ENCODE assay signal across 8 cellular contexts in genomic region chr22:46250035-46250782, GRCh38. TPM values are rescaled to one million over a fixed set of nuclear protein-coding genes. Genes with fewer than 3 reads are reported as not detected.
DNase-seq lines count a peak whose midpoint lies in the region; ATAC-seq and TF ChIP-seq lines count a peak whose summit lies in the region.

TSS of gene CDPF1 (minus strand) at chr22:46250293. CDS start at chr22:46248284, 2,009 bp downstream.

- peak within 1 kb of the TSS; percentile 93 for H3K9ac ChIP-seq in DND-41 (ENCODE audit: low read depth, low read length)

- peak within 1 kb of the TSS; percentile 82 for H3K4me2 ChIP-seq in DND-41 (ENCODE audit: insufficient read depth, low read length)

- peak within 1 kb of the TSS; percentile 77 for H2AFZ ChIP-seq in DND-41 (ENCODE audit: low read depth, low read length)

- peaks cover 19% of the 10 kb centered on the region for H3K4me1 Mint-ChIP-seq in nephron
- peaks cover 36% of the 10 kb centered on the region for H3K4me1 Mint-ChIP-seq in stimulated activated naive CD8-positive, alpha-beta T cell treated with anti-CD3 and anti-CD28 coated beads, Interleukin-15, Interleukin-2, amounts not matched to agents 100 ng/mL and 50 ng/mL, for 24 hours (ENCODE audit: low read depth)

- H3K36me3 ChIP-seq in DND-41 (ENCODE audit: insufficient read depth, low read length) = peaks cover 5% of the 10 kb centered on the region

- H3K27me3 ChIP-seq in DND-41 (ENCODE audit: insufficient read depth, low read length, poor library complexity) = no peaks in the 10 kb centered on the region

- no peaks in the 10 kb centered on the region for H3K9me3 ChIP-seq in DND-41 (ENCODE audit: insufficient read depth, low read length, severe bottlenecking)

- no peak for TF ChIP-seq EP300 in Ishikawa (IDR thresholded peaks at IDR 0.05; ENCODE audit: borderline replicate concordance)

- H3K4me3 ChIP-seq in DND-41 (ENCODE audit: low read depth in 1 of 2, low read length in 2 of 2) (peak within 1 kb of the TSS; percentile 60 to 77), fibroblast of the aortic adventitia (ENCODE audit: low read depth, low read length) (peak within 1 kb of the TSS; percentile 82)

- H4K20me1 ChIP-seq in DND-41 (ENCODE audit: insufficient read depth, low read length) = no peaks in the 10 kb centered on the region

- H3K79me2 ChIP-seq in DND-41 (ENCODE audit: insufficient read depth, low read length) = peaks cover 62% of the 10 kb centered on the region

- CTCF ChIA-PET in RWPE1 (lab: Yijun Ruan, JAX) = no interaction called here

- H3K27ac Mint-ChIP-seq in nephron = peak within 1 kb of the TSS; percentile 18 to 60 (median 53)
- peak within 1 kb of the TSS; percentile 83 for H3K27ac Mint-ChIP-seq in stimulated activated naive CD8-positive, alpha-beta T cell treated with anti-CD3 and anti-CD28 coated beads, Interleukin-15, Interleukin-2, amounts not matched to agents 100 ng/mL and 50 ng/mL, for 24 hours

- DNase-seq in DND-41 (peak; percentile 95), RWPE1 (ENCODE audit: low spot score) (peak; percentile 64), fibroblast of the aortic adventitia (ENCODE audit: low read depth) (peak; percentile 73)
- peak; percentile 90 for DNase-seq in activated T-helper 9 cell treated with anti-CD3 and anti-CD28 coated beads, Interleukin-2, amount 50 U/mL, for 16 hours (ENCODE audit: low read depth)

- TF ChIP-seq RAD21 in Ishikawa (IDR thresholded peaks at IDR 0.05; ENCODE audit: low read depth) = no peak

- H3K4me3 Mint-ChIP-seq in nephron = peak within 1 kb of the TSS; percentile 82 to 86 (median 83)
- peak within 1 kb of the TSS; percentile 85 for H3K4me3 Mint-ChIP-seq in stimulated activated naive CD8-positive, alpha-beta T cell treated with anti-CD3 and anti-CD28 coated beads, Interleukin-15, Interleukin-2, amounts not matched to agents 100 ng/mL and 50 ng/mL, for 24 hours

- peak; percentile 81 for ATAC-seq in DND-41 (ENCODE audit: insufficient read depth, low read depth)
- ATAC-seq in GM21576 (IDR thresholded peaks at IDR 0.05; ENCODE audit: unreplicated experiment) = peak; percentile 74

- POLR2A ChIA-PET in RWPE1 (lab: Yijun Ruan, JAX; ENCODE audit: low non-redundant PET) = interaction anchor here (0.6 to 1.0 kb wide), 2 partner anchors 18 to 873 kb away, joined by 3 to 4 read pairs; partner anchors contain the start of gene TTC38

- TF ChIP-seq CTCF in DND-41 (IDR thresholded peaks at IDR 0.05; ENCODE audit: borderline replicate concordance, extremely low read depth, low read length, poor library complexity, severe bottlenecking) (peak; percentile 20), RWPE1 (conservative IDR thresholded peaks at IDR 0.05; ENCODE audit: low read depth) (no peak), fibroblast of the aortic adventitia (IDR thresholded peaks at IDR 0.05; ENCODE audit: insufficient read depth, low read length) (no peak), nephron (IDR thresholded peaks at IDR 0.05; ENCODE audit: unreplicated experiment in 3 of 3) (no peak)

- peaks cover 80% of the 10 kb centered on the region for H3K4me1 ChIP-seq in DND-41 (ENCODE audit: insufficient read depth, low read length)

- H3K27me3 Mint-ChIP-seq in nephron (ENCODE audit: low read depth) = no peaks in the 10 kb centered on the region
- no peaks in the 10 kb centered on the region for H3K27me3 Mint-ChIP-seq in stimulated activated naive CD8-positive, alpha-beta T cell treated with anti-CD3 and anti-CD28 coated beads, Interleukin-15, Interleukin-2, amounts not matched to agents 100 ng/mL and 50 ng/mL, for 24 hours

- H3K36me3 Mint-ChIP-seq in nephron (ENCODE audit: low read depth) = peaks cover 3% of the 10 kb centered on the region
- no peaks in the 10 kb centered on the region for H3K36me3 Mint-ChIP-seq in stimulated activated naive CD8-positive, alpha-beta T cell treated with anti-CD3 and anti-CD28 coated beads, Interleukin-15, Interleukin-2, amounts not matched to agents 100 ng/mL and 50 ng/mL, for 24 hours (ENCODE audit: low read depth)

- H3K9me3 Mint-ChIP-seq in nephron = no peaks in the 10 kb centered on the region
- H3K9me3 Mint-ChIP-seq in stimulated activated naive CD8-positive, alpha-beta T cell treated with anti-CD3 and anti-CD28 coated beads, Interleukin-15, Interleukin-2, amounts not matched to agents 100 ng/mL and 50 ng/mL, for 24 hours = no peaks in the 10 kb centered on the region

- H3K27ac ChIP-seq in DND-41 (ENCODE audit: low read length) (peak within 1 kb of the TSS; percentile 99), RWPE1 (peak within 1 kb of the TSS; percentile 88)

TF ChIP-seq in Ishikawa, 13 proteins besides CTCF, POLR2A, EP300 and RAD21:
- peak; percentile 88 for TF ChIP-seq TAF1 (IDR thresholded peaks at IDR 0.05; ENCODE audit: low read depth)
- TF ChIP-seq YY1 (IDR thresholded peaks at IDR 0.05; ENCODE audit: low read depth) = peak; percentile 55; the same call in 1 of the 2 replicates
- TF ChIP-seq ZBTB7A (IDR thresholded peaks at IDR 0.05; ENCODE audit: low read depth) = peak; percentile 59; the same call in 1 of the 2 replicates
- no peak for TF ChIP-seq EGR1 (IDR thresholded peaks at IDR 0.05)
- no peak for TF ChIP-seq CREB1 (IDR thresholded peaks at IDR 0.05; ENCODE audit: low read depth)
- TF ChIP-seq FOXM1 (IDR thresholded peaks at IDR 0.05; ENCODE audit: borderline replicate concordance, low read depth) = no peak
- TF ChIP-seq TCF12 (IDR thresholded peaks at IDR 0.05; ENCODE audit: low read depth) = peak; percentile 48; the same call in 1 of the 2 replicates
- no peak for TF ChIP-seq REST (IDR thresholded peaks at IDR 0.05; ENCODE audit: low read depth)
- peak; percentile 98 for TF ChIP-seq MAX (IDR thresholded peaks at IDR 0.05)
- no peak for TF ChIP-seq TEAD4 (IDR thresholded peaks at IDR 0.05)
- no peak for TF ChIP-seq CEBPB (IDR thresholded peaks at IDR 0.05)
- no peak; the same call in 1 of the 2 replicates for TF ChIP-seq USF1 (IDR thresholded peaks at IDR 0.05)

RNA-seq across cellular contexts. Expression of gene CDPF1, which starts in this region (rescaled TPM):
- total RNA-seq in fibroblast of the aortic adventitia (ENCODE audit: low replicate concordance) = 0.74 and 7.7 TPM in 2 replicates

Comparison
In these comparisons a context has a peak if more than half of its experiments do, and no peak if none do; other contexts are left out.
1. Peak in every context shown above with its lines: DNase-seq, ATAC-seq, H3K4me3 ChIP-seq and H3K27ac ChIP-seq.